In the genomic region with DNA sequence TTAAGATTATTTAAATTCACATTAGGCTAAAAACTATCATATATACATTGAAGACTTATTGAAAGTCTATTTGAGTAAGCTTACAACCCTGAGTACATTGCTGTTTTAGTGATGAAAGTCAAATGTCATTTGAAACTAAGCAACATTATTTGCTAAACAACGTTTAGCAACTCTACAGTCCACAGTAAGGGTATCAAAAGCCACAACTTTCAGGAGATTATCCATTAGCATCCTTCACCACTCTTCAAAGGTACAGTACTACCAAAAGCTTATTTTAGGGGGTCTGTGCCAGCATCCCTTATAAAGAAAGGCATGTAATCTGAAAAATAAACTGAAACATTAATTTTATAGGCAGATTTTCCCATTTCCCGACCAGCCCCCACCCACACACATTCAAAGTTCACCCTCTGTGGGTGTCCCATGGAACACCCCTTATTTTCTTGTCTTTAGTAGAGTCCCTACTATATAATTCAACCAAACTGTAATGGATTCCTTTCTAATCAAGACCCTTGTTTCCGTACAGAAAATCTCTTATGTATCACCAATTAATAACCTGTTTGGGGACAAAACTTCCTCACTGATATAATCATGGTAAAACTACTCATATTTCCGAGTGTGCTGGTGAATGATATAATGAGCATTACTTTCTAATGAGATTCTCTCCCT, we compare ENCODE assay signal across 1 cellular context.
TF ChIP-seq lines count a peak whose summit lies in the region.

No MANE protein-coding gene starts in this region.

TF ChIP-seq in A549, 52 proteins besides CTCF, POLR2A, EP300 and RAD21:
- no peak for TF ChIP-seq RNF2 (IDR thresholded peaks at IDR 0.05; ENCODE audit: borderline replicate concordance, low read depth)
- TF ChIP-seq HOXB13 (CRISPR knock-in tag; IDR thresholded peaks at IDR 0.05; ENCODE audit: low read depth) = no peak
- 0 out of 2 replicates have a peak, but pooled peaks have one; percentile 69 for TF ChIP-seq FOSB (CRISPR knock-in tag; IDR thresholded peaks at IDR 0.05)
- 0 out of 5 replicates have a peak, but pooled peaks of 1 of the 2 experiments have one; percentile 33 for TF ChIP-seq JUN (IDR thresholded peaks at IDR 0.05)
- peak; percentile 76; the same call in 1 of the 2 replicates for TF ChIP-seq POLR2AphosphoS2 (conservative IDR thresholded peaks at IDR 0.05; ENCODE audit: low read length)
